9 cellular contexts compared by ENCODE assay signal in genomic region chr14:64758711-64759554, GRCh38. TPM values are rescaled to one million over a fixed set of nuclear protein-coding genes. Genes with fewer than 3 reads are reported as not detected.
DNase-seq lines count a peak whose midpoint lies in the region; ATAC-seq and TF ChIP-seq lines count a peak whose summit lies in the region.
"Had no signal": no experiment of that assay in that cellular context is flagged by ENCODE, and none has a peak within 500 bp of the region (broad histone marks: within the 10 kb centered on the region; RNA-seq: fewer than 3 reads in every experiment).

No MANE protein-coding gene starts in this region.

- ATAC-seq in SK-N-SH treated with all-trans-retinoic acid at 6 μM for 48 hours (peak; percentile 77), HG03342 (IDR thresholded peaks at IDR 0.05; ENCODE audit: unreplicated experiment) (no peak)

- intact Hi-C loops in prostate gland (cut with DNase I): no loop called here

- TF ChIP-seq POLR2A in prostate gland (IDR thresholded peaks at IDR 0.05): no peak

- DNase-seq in H4 (ENCODE audit: low spot score): peak; percentile 54
- DNase-seq in foreskin melanocyte: peak; percentile 27
- DNase-seq in prostate gland (ENCODE audit: low spot score): no peak
- no peak for DNase-seq in iPS-NIHi11 (ENCODE audit: low spot score)
- DNase-seq in GM20000 (ENCODE audit: low spot score): no peak
- DNase-seq: activated CD4-positive, alpha-beta T cell treated with anti-CD3 and anti-CD28 coated beads for 1 hour had no signal

- H3K4me1 ChIP-seq in prostate gland (replicated peaks): peaks cover 12% of the 10 kb centered on the region

- H3K9me3 ChIP-seq in prostate gland: no peaks in the 10 kb centered on the region

- H3K4me3 ChIP-seq in skin epidermis (no peak overlapping the region), prostate gland (no peak overlapping the region)

- TF ChIP-seq CTCF in prostate gland (IDR thresholded peaks at IDR 0.05) (no peak), GM20000 (IDR thresholded peaks at IDR 0.05; ENCODE audit: extremely low read depth, missing control alignments) (no peak)

- WGBS in prostate gland: 58% methylated on average over 6 of the region's 7 CpGs

- H3K27ac ChIP-seq in skin epidermis: peak overlapping the region in 14 of 21 experiments; percentile 11 to 89 (median 67)
- no peak overlapping the region for H3K27ac ChIP-seq in prostate gland

- H3K27me3 ChIP-seq in prostate gland (replicated peaks; ENCODE audit: insufficient read depth): no peaks in the 10 kb centered on the region

- H3K36me3 ChIP-seq in prostate gland: no peaks in the 10 kb centered on the region

TF ChIP-seq in SK-N-SH treated with all-trans-retinoic acid at 6 μM for 48 hours, 23 proteins besides CTCF, POLR2A, EP300 and RAD21:
- TF ChIP-seq ZNF8 (CRISPR knock-in tag; IDR thresholded peaks at IDR 0.05) (no peak), TCF4 (CRISPR knock-in tag; IDR thresholded peaks at IDR 0.05; ENCODE audit: borderline replicate concordance) (peak; percentile 45; the same call in 1 of the 2 replicates)

RNA-seq across cellular contexts. Expression of gene PLEKHG3, which starts 54.7 kb away (rescaled TPM):
- 4.6 and 8.9 TPM in 2 replicates for total RNA-seq in H4 (2014; rRNA removed; shearing (Covaris generic))
- total RNA-seq in prostate gland: 10 to 100 TPM; 57.8 to 69.7 TPM

Comparison
In these comparisons a context has a peak if more than half of its experiments do, and no peak if none do; other contexts are left out.
1. DNase-seq: peak in H4 (single experiment) and foreskin melanocyte (single experiment); none in prostate gland (single experiment), iPS-NIHi11 (single experiment) and GM20000 (single experiment).
2. H3K27ac ChIP-seq: peak in skin epidermis (14 of 21); none in prostate gland (0 of 2).